Comparison of ENCODE assay signal across 11 cellular contexts in the genomic region with DNA sequence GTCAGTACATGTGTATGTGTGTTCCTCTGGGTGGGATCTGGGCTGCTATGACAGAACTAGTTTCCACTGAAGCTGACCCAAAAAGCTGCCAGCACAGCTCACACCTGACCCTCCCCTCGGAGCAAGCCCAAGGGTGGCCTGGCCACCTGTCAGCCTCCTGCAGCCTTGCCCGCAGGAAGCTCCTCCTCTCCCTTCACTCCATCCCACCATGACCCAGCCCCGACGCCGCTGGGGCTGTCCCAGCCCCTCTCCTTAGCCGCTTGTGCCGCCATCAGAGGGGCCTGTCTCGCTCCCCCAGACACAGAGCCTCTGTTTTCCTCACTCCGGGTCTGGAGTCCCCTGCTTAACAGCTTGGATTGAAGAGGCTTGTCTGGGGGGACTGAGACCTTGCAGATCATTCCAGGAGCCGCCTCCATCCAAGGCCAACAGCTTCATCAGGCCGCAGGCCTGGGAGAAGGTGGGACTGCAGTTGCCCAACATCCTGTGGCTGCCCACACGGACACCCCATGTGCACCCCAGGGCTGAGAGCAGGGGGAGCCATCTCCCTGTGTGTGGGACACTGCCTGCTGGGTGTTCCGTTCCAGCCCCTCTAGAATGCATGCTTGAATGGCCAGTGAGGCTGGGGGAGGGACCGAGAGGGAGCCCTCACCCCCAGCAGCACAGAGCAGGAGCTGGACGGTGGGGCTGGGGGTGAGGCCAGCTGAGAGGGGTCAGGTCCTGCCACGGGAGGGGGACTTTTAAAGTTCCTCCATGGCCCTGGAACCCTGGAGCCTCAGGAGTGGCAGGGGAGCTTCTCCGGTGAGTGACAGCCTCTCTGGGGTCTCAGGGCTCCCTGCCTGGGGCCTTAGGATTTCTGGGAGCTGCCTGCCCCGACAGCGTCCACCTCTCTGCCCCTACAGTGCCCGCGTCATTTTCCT. TPM values are rescaled to one million over a fixed set of nuclear protein-coding genes. Genes with fewer than 3 reads are reported as not detected.
DNase-seq lines count a peak whose midpoint lies in the region; ATAC-seq and TF ChIP-seq lines count a peak whose summit lies in the region.
"Had no signal": no experiment of that assay in that cellular context is flagged by ENCODE, and none has a peak within 500 bp of the region (broad histone marks: within the 10 kb centered on the region; RNA-seq: fewer than 3 reads in every experiment).

No MANE protein-coding gene starts in this region.

- peak overlapping the region; percentile 95 for H3K4me2 ChIP-seq in GM23248 (ENCODE audit: unreplicated experiment)

- no peaks in the 10 kb centered on the region for H3K36me3 Mint-ChIP-seq in brain
- H3K36me3 Mint-ChIP-seq: T-cell had no signal

- ATAC-seq in HG03354 (IDR thresholded peaks at IDR 0.05; ENCODE audit: poor library complexity, severe bottlenecking, unreplicated experiment) = no peak
- ATAC-seq: T-cell had no signal

- peak overlapping the region in 2 of 5 experiments; percentile 14 to 27 for H3K4me3 Mint-ChIP-seq in brain

- H3K4me1 Mint-ChIP-seq in brain = peaks cover 58% of the 10 kb centered on the region

- peak overlapping the region in 4 of 5 experiments; percentile 22 to 38 (median 27) for H3K27ac Mint-ChIP-seq in brain
- H3K27ac Mint-ChIP-seq: T-cell had no signal

- H3F3A ChIP-seq in GM23248 (ENCODE audit: insufficient read depth) = peaks cover 10% of the 10 kb centered on the region

- H3K4me1 ChIP-seq in GM23248 (ENCODE audit: insufficient read depth) = peaks cover 44% of the 10 kb centered on the region

- TF ChIP-seq CTCF in brain (conservative IDR thresholded peaks at IDR 0.05) = no peak

- DNase-seq in GM23248 (peak; percentile 77), iris pigment epithelial cell (ENCODE audit: low read depth) (peak; percentile 61), NCI-H526 (lab: John Stamatoyannopoulos, UW) (no peak), kidney glomerular epithelial cell (lab: John Stamatoyannopoulos, UW) (no peak), NCI-H128 (lab: John Stamatoyannopoulos, UW; ENCODE audit: unreplicated experiment) (no peak)

- H3K9me2 ChIP-seq in GM23248 (ENCODE audit: insufficient read depth) = no peaks in the 10 kb centered on the region

- peaks cover 0 to 3% (median 0%) of the 10 kb centered on the region in 5 experiments for H3K9me3 Mint-ChIP-seq in brain
- H3K9me3 Mint-ChIP-seq: T-cell had no signal

- WGBS in GM23248 (ENCODE audit: low coverage in 1 of 2, low lambda C conversion rate in 2 of 2, missing lambda C conversion rate in 2 of 2), 2 experiments = 2 to 4% methylated on average over 20 to 21 of the region's 21 CpGs

- H3K9me3 ChIP-seq in GM23248 (ENCODE audit: low read depth) = no peaks in the 10 kb centered on the region
- H3K9me3 ChIP-seq: pancreas had no signal

- H3K36me3 ChIP-seq in GM23248 (ENCODE audit: low read depth) = no peaks in the 10 kb centered on the region
- H3K36me3 ChIP-seq: pancreas had no signal

- in situ Hi-C loops in GM23248 (cut with MboI) = no loop called here

- peaks cover 14% of the 10 kb centered on the region for H3K27me3 Mint-ChIP-seq in brain

- no peaks in the 10 kb centered on the region for H4K20me1 ChIP-seq in GM23248 (ENCODE audit: insufficient read depth)

- peak overlapping the region; percentile 64 for H2AFZ ChIP-seq in GM23248

- H3K79me2 ChIP-seq in GM23248 (ENCODE audit: insufficient read depth) = 0 out of 2 replicates have a peak, but pooled peaks cover 11% of the 10 kb centered on the region

- H3K4me3 ChIP-seq in GM23248 = peak overlapping the region; percentile 76
- H3K4me3 ChIP-seq in skin epidermis = peak overlapping the region; percentile 21 to 48 (median 29)

- H3K27ac ChIP-seq in GM23248 (peak overlapping the region; percentile 97), skin epidermis (peak overlapping the region in 20 of 21 experiments; percentile 28 to 91 (median 79))

- peak overlapping the region; percentile 90 for H3K9ac ChIP-seq in GM23248

- no peaks in the 10 kb centered on the region for H3K27me3 ChIP-seq in GM23248 (replicated peaks; ENCODE audit: insufficient read depth)

RNA-seq across cellular contexts. Expression of a gene that starts 0.7 kb away (rescaled TPM):
- total RNA-seq in GM23248 (2014; rRNA removed; shearing (Covaris generic)) = 25.3 and 36.0 TPM in 2 replicates
- 20.7 and 21.2 TPM in 2 replicates for polyA plus RNA-seq in GM23248 (2016; fragmentation: Nextera tagmentation; extraction: Ambion mirVana)
- 2.3 TPM for polyA plus RNA-seq in brain (ENCODE audit: insufficient read depth, low read depth, low replicate concordance)
- total RNA-seq: endothelial cell of umbilical vein, T-cell had no signal
- polyA plus RNA-seq: endothelial cell of umbilical vein had no signal

RNA-seq across cellular contexts. Expression of a gene that starts 31.6 kb away (rescaled TPM):
- total RNA-seq in GM23248 (2014; rRNA removed; shearing (Covaris generic)) = not detected in 2 replicates
- polyA plus RNA-seq in GM23248 (2016; fragmentation: Nextera tagmentation; extraction: Ambion mirVana) (not detected in 2 replicates), brain (ENCODE audit: insufficient read depth, low read depth, low replicate concordance) (not detected)
- total RNA-seq: endothelial cell of umbilical vein, pancreas, T-cell had no signal
- polyA plus RNA-seq: endothelial cell of umbilical vein, pancreas had no signal

RNA-seq across cellular contexts. Expression of a gene that starts 36.4 kb away (rescaled TPM):
- 7.1 and 10.2 TPM in 2 replicates for total RNA-seq in GM23248 (2014; rRNA removed; shearing (Covaris generic))
- polyA plus RNA-seq in GM23248 (2016; fragmentation: Nextera tagmentation; extraction: Ambion mirVana) (8.5 and 8.7 TPM in 2 replicates), brain (ENCODE audit: insufficient read depth, low read depth, low replicate concordance) (2.7 TPM)

Comparison
In these comparisons a context has a peak if more than half of its experiments do, and no peak if none do; other contexts are left out.
1. DNase-seq: peak in GM23248 (single experiment) and iris pigment epithelial cell (single experiment); none in NCI-H526 (0 of 2), kidney glomerular epithelial cell (single experiment) and NCI-H128 (single experiment).